12 cellular contexts compared by ENCODE assay signal in genomic region chr4:127788517-127788916, GRCh38. TPM values are rescaled to one million over a fixed set of nuclear protein-coding genes. Genes with fewer than 3 reads are reported as not detected.
DNase-seq lines count a peak whose midpoint lies in the region; ATAC-seq, FAIRE-seq and TF ChIP-seq lines count a peak whose summit lies in the region.
"Had no signal": no experiment of that assay in that cellular context is flagged by ENCODE, and none has a peak within 500 bp of the region (broad histone marks: within the 10 kb centered on the region; RNA-seq: fewer than 3 reads in every experiment).

No MANE protein-coding gene starts in this region.

- no peak overlapping the region for H3K27ac ChIP-seq in left lung

- H3K27me3 ChIP-seq in left lung: no peaks in the 10 kb centered on the region

- no peaks in the 10 kb centered on the region for H3K9me3 ChIP-seq in left lung

- H3K27ac Mint-ChIP-seq in activated CD4-positive, alpha-beta T cell treated with anti-CD3 and anti-CD28 coated beads, Interleukin-2, amount 10 ng/mL, durations not matched to agents 7 days and 5 days: no peak overlapping the region

- H3K27me3 Mint-ChIP-seq in activated CD4-positive, alpha-beta T cell treated with anti-CD3 and anti-CD28 coated beads, Interleukin-2, amount 10 ng/mL, durations not matched to agents 7 days and 5 days: peaks cover 48% of the 10 kb centered on the region

- intact Hi-C loops in left lung (cut with DNase I): no loop called here

- H3K4me1 ChIP-seq in left lung: peaks cover 0 to under 1% of the 10 kb centered on the region in 2 donors

- no peaks in the 10 kb centered on the region for H3K9me3 Mint-ChIP-seq in activated CD4-positive, alpha-beta T cell treated with anti-CD3 and anti-CD28 coated beads, Interleukin-2, amount 10 ng/mL, durations not matched to agents 7 days and 5 days

- H3K36me3 ChIP-seq in left lung: no peaks in the 10 kb centered on the region

- H3K36me3 Mint-ChIP-seq in activated CD4-positive, alpha-beta T cell treated with anti-CD3 and anti-CD28 coated beads, Interleukin-2, amount 10 ng/mL, durations not matched to agents 7 days and 5 days (ENCODE audit: low read depth): no peaks in the 10 kb centered on the region

- H3K4me3 ChIP-seq in cardiac fibroblast (replicated peaks in 1 of 2; ENCODE audit: low read depth in 2 of 2, low read length in 2 of 2): no peak overlapping the region
- no peak overlapping the region for H3K4me3 ChIP-seq in left lung

- DNase-seq in 8988T (peak; percentile 11), HTR-8/SVneo (ENCODE audit: insufficient read length, low spot score) (no peak), cardiac fibroblast (ENCODE audit: low read depth in 2 of 2) (peak in 1 of 2 donors; percentile 13), left lung (no peak)
- no peak for DNase-seq in activated CD4-positive, alpha-beta T cell treated with anti-CD3 and anti-CD28 coated beads, Interleukin-2, amount 10 ng/mL, durations not matched to agents 7 days and 5 days
- DNase-seq: activated T-cell treated with anti-CD3 and anti-CD28 coated beads, Interleukin-2, amount 50 U/mL, for 1 hour; hypothalamus; NCI-H1048 had no signal

- CTCF ChIA-PET in activated CD4-positive, alpha-beta T cell treated with anti-CD3 and anti-CD28 coated beads, Interleukin-2, amount 10 ng/mL, durations not matched to agents 7 days and 5 days (lab: Charles Lee): no interaction called here

- no peaks in the 10 kb centered on the region for H3K4me1 Mint-ChIP-seq in activated CD4-positive, alpha-beta T cell treated with anti-CD3 and anti-CD28 coated beads, Interleukin-2, amount 10 ng/mL, durations not matched to agents 7 days and 5 days

- POLR2A ChIA-PET in activated CD4-positive, alpha-beta T cell treated with anti-CD3 and anti-CD28 coated beads, Interleukin-2, amount 10 ng/mL, durations not matched to agents 7 days and 5 days (lab: Charles Lee): no interaction called here

- FAIRE-seq in HTR-8/SVneo (lab: Jason Lieb, UNC): peak; percentile 54

- peak; percentile 16 for TF ChIP-seq CTCF in cardiac fibroblast (IDR thresholded peaks at IDR 0.05; ENCODE audit: low read depth, low read length)
- TF ChIP-seq CTCF in left lung (IDR thresholded peaks at IDR 0.05): no peak

- no peak overlapping the region for H3K4me3 Mint-ChIP-seq in activated CD4-positive, alpha-beta T cell treated with anti-CD3 and anti-CD28 coated beads, Interleukin-2, amount 10 ng/mL, durations not matched to agents 7 days and 5 days

- ATAC-seq in GM18909 (IDR thresholded peaks at IDR 0.05; ENCODE audit: poor library complexity, unreplicated experiment): peak; percentile 58
- no peak for ATAC-seq in HG03108 (IDR thresholded peaks at IDR 0.05; ENCODE audit: unreplicated experiment)
- no peak for ATAC-seq in left lung
- no peak for ATAC-seq in HG03469 (IDR thresholded peaks at IDR 0.05; ENCODE audit: unreplicated experiment)

RNA-seq across cellular contexts. Expression of gene HSPA4L, which starts 6.4 kb away (rescaled TPM):
- 1 to 10 TPM; 6.1 to 8.3 TPM for total RNA-seq in left lung
- total RNA-seq in activated CD4-positive, alpha-beta T cell treated with anti-CD3 and anti-CD28 coated beads, Interleukin-2, amount 10 ng/mL, durations not matched to agents 7 days and 5 days: under 1 TPM; 0.02 to 0.27 TPM

RNA-seq across cellular contexts. Expression of gene SLC25A31, which starts 58.3 kb away (rescaled TPM):
- total RNA-seq in left lung: not detected
- not detected for total RNA-seq in activated CD4-positive, alpha-beta T cell treated with anti-CD3 and anti-CD28 coated beads, Interleukin-2, amount 10 ng/mL, durations not matched to agents 7 days and 5 days
- total RNA-seq: Daoy had no signal

Comparison
In these comparisons a context has a peak if more than half of its experiments do, and no peak if none do; other contexts are left out.
1. RNA of gene HSPA4L, which starts 6.4 kb away (total RNA-seq): 6.1 to 8.3 TPM in left lung; 0.02 to 0.27 TPM in activated CD4-positive, alpha-beta T cell treated with anti-CD3 and anti-CD28 coated beads, Interleukin-2, amount 10 ng/mL, durations not matched to agents 7 days and 5 days; every median in the first group is over 4 times any median in the second.